In the genomic region with DNA sequence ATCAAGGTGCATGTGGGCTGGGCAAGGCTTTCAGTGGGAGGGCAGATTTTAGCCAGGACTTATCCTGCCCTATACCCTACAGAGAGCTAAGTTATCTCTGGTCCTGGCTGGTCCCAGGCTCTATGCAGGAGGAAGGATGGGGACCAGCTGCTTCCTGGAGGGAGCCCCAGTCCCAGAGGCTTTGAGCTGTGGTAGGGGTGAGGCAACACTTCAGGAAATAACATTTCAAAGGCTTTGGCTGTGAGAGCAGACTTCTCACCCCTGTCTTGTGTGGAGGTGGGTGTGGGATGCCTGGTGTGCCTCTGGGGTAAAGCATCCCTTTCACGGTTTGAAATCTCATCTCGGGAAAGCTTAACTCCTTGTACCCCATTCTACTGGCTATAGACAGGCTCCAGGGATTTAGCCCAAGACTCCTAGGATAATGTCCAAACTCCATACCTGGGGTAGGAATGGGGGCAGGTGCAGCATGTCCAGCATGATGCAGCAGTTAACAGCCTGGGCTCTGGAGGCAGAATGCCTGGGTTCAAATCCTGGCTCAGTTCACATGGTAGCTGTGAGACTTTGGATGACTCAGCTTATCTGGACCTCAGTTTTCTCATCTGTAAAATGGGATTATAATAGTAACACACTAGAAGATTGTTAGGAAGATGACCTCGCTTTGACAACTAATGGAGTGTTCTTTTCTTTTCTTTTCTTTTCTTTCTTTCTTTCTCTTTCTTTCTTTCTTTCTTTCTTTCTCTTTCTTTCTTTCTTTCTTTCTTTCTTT, we compare ENCODE assay signal across 18 cellular contexts. TPM values are rescaled to one million over a fixed set of nuclear protein-coding genes. Genes with fewer than 3 reads are reported as not detected.
"Had no signal": no experiment of that assay in that cellular context is flagged by ENCODE, and none has a peak within 500 bp of the region (broad histone marks: within the 10 kb centered on the region; RNA-seq: fewer than 3 reads in every experiment).

No MANE protein-coding gene starts in this region.

- H3K27ac ChIP-seq: psoas muscle had no signal

- H3K9me3 ChIP-seq: psoas muscle had no signal

- DNase-seq: activated CD4-positive, alpha-beta memory T cell treated with anti-CD3 and anti-CD28 coated beads for 36 hours; activated CD4-positive, alpha-beta T cell treated with anti-CD3 and anti-CD28 coated beads for 1 hour; activated effector memory CD4-positive, alpha-beta T cell treated with anti-CD3 and anti-CD28 coated beads, Interleukin-2, amount 50 U/mL, for 16 hours; activated T-cell treated with anti-CD3 and anti-CD28 coated beads, Interleukin-2, amount 50 U/mL, for 4 hours; amygdala; cerebellar nuclear complex; endodermal cell; foreskin fibroblast; head of caudate nucleus; left colon; naive thymus-derived CD4-positive, alpha-beta T cell; psoas muscle; stimulated activated CD4-positive, alpha-beta T cell treated with anti-CD3 and anti-CD28 coated beads, Interleukin-2, amount 100 ng/mL, for 24 hours; stimulated activated naive CD4-positive, alpha-beta T cell treated with Interleukin-2 at 50 U/mL for 16 hours; trophoblast cell had no signal

- ATAC-seq: activated naive CD4-positive, alpha-beta T cell treated with anti-CD3 and anti-CD28 coated beads, Interleukin-2, amount 50 U/mL, for 72 hours; activated T-cell treated with anti-CD3 and anti-CD28 coated beads, Interleukin-2, amount 50 U/mL, for 4 hours; left colon; naive thymus-derived CD4-positive, alpha-beta T cell; psoas muscle; sciatic nerve had no signal

- H3K4me3 ChIP-seq: lung, psoas muscle had no signal

- H3K4me1 ChIP-seq: psoas muscle had no signal

RNA-seq across cellular contexts. Expression of a gene that starts 27.5 kb away (rescaled TPM):
- total RNA-seq: activated CD4-positive, alpha-beta memory T cell treated with anti-CD3 and anti-CD28 coated beads for 36 hours had no signal
- polyA plus RNA-seq: naive thymus-derived CD4-positive, alpha-beta T cell had no signal
